17 cellular contexts compared by ENCODE assay signal in genomic region chr3:175893566-175893965, GRCh38.
DNase-seq lines count a peak whose midpoint lies in the region; ATAC-seq and TF ChIP-seq lines count a peak whose summit lies in the region.
"Had no signal": no experiment of that assay in that cellular context is flagged by ENCODE, and none has a peak within 500 bp of the region (broad histone marks: within the 10 kb centered on the region; RNA-seq: fewer than 3 reads in every experiment).

No MANE protein-coding gene starts in this region.

- H3K27me3 ChIP-seq in GM23338 (ENCODE audit: insufficient read depth) (no peaks in the 10 kb centered on the region), mesendoderm (ENCODE audit: insufficient read depth, low read length, poor library complexity) (no peaks in the 10 kb centered on the region)
- H3K27me3 ChIP-seq: BLaER1 had no signal

- no peak overlapping the region for H3K9ac ChIP-seq in mesendoderm (ENCODE audit: low read length)
- H3K9ac ChIP-seq: BLaER1 had no signal

- no peaks in the 10 kb centered on the region for H3K4me1 Mint-ChIP-seq in GM23338
- H3K4me1 Mint-ChIP-seq: CD4-positive, CD25-positive, alpha-beta regulatory T cell had no signal

- no peak overlapping the region for H3K27ac Mint-ChIP-seq in GM23338
- H3K27ac Mint-ChIP-seq: CD4-positive, CD25-positive, alpha-beta regulatory T cell; CD8-positive, alpha-beta T cell had no signal

- H3K4me3 ChIP-seq in GM23338 (no peak overlapping the region), mesendoderm (ENCODE audit: low read length) (no peak overlapping the region)
- H3K4me3 ChIP-seq: BLaER1, GM12878, HAP-1 had no signal

- no peaks in the 10 kb centered on the region for H4K20me1 ChIP-seq in GM23338 (replicated peaks; ENCODE audit: insufficient read depth)
- H4K20me1 ChIP-seq: BLaER1 had no signal

- WGBS in mesendoderm (ENCODE audit: extremely low coverage, insufficient coverage, low lambda C conversion rate): no CpG with 5 or more reads among the region's 5 CpGs

- peaks cover 2% of the 10 kb centered on the region for H3K27me3 Mint-ChIP-seq in GM23338 (ENCODE audit: insufficient read depth, low read depth, poor library complexity)
- H3K27me3 Mint-ChIP-seq: CD4-positive, CD25-positive, alpha-beta regulatory T cell had no signal

- H3K4me2 ChIP-seq in GM23338 (no peak overlapping the region), mesendoderm (ENCODE audit: low read length) (no peak overlapping the region)
- H3K4me2 ChIP-seq: BLaER1 had no signal

- no peak overlapping the region for H3K4ac ChIP-seq in mesendoderm (ENCODE audit: low read depth, low read length)

- peak overlapping the region; percentile 28; the same call in 1 of the 2 replicates for H2AFZ ChIP-seq in GM23338

- H4K8ac ChIP-seq in mesendoderm (ENCODE audit: low read depth, low read length): no peak overlapping the region

- H3K23ac ChIP-seq in mesendoderm (ENCODE audit: low read length): no peak overlapping the region

- H3K36me3 ChIP-seq in GM23338 (ENCODE audit: insufficient read depth) (no peaks in the 10 kb centered on the region), mesendoderm (ENCODE audit: control insufficient read depth, insufficient read depth, low read length) (no peaks in the 10 kb centered on the region)
- H3K36me3 ChIP-seq: BLaER1, HAP-1 had no signal

- no peak overlapping the region for H4K5ac ChIP-seq in mesendoderm (ENCODE audit: low read length)

- H2BK120ac ChIP-seq in mesendoderm (ENCODE audit: low read depth, low read length): no peak overlapping the region

- no peak for DNase-seq in GM23338 (ENCODE audit: low spot score)
- peak; percentile 87 for DNase-seq in islet precursor cell
- DNase-seq in mesendoderm: peak; percentile 49
- no peak for DNase-seq in HCEC 1CT
- DNase-seq in activated effector memory CD4-positive, alpha-beta T cell treated with anti-CD3 and anti-CD28 coated beads, Interleukin-2, amount 50 U/mL, for 16 hours: no peak
- no peak for DNase-seq in NCI-H510A treated with DMSO at 0.1 percent for 48 hours (lab: John Stamatoyannopoulos, UW)
- DNase-seq: Caco-2; CD4-positive, CD25-positive, alpha-beta regulatory T cell; CD8-positive, alpha-beta T cell; DMS153; DND-41; GDM1; GOT3 had no signal

- H3K9me3 Mint-ChIP-seq in GM23338: peaks cover 3% of the 10 kb centered on the region; the same call in 1 of the 3 replicates

- ATAC-seq in GM23338: no peak
- ATAC-seq: CD8-positive, alpha-beta T cell; GM12878 had no signal

- no peaks in the 10 kb centered on the region for H3K79me1 ChIP-seq in mesendoderm (ENCODE audit: low read length)

- no peak overlapping the region for H2BK15ac ChIP-seq in mesendoderm (replicated peaks; ENCODE audit: low read depth)

- H3K56ac ChIP-seq in mesendoderm (ENCODE audit: low read length): no peak overlapping the region

- H2BK5ac ChIP-seq in mesendoderm (ENCODE audit: low read length): no peak overlapping the region

- no peaks in the 10 kb centered on the region for H3F3A ChIP-seq in GM23338 (replicated peaks; ENCODE audit: low read depth)

- H3K4me1 ChIP-seq in GM23338 (ENCODE audit: insufficient read depth) (no peaks in the 10 kb centered on the region), mesendoderm (ENCODE audit: control insufficient read depth, low read depth, low read length) (no peaks in the 10 kb centered on the region)
- H3K4me1 ChIP-seq: BLaER1, Caco-2, HAP-1 had no signal

- H3K79me2 ChIP-seq in GM23338 (replicated peaks; ENCODE audit: insufficient read depth) (no peaks in the 10 kb centered on the region), mesendoderm (ENCODE audit: control insufficient read depth, insufficient read depth, low read length) (no peaks in the 10 kb centered on the region)

- H3K27ac ChIP-seq in GM23338 (ENCODE audit: low read depth) (no peak overlapping the region), mesendoderm (ENCODE audit: low read depth, low read length) (no peak overlapping the region)
- H3K27ac ChIP-seq: BLaER1, C4-2B had no signal

- no peaks in the 10 kb centered on the region for H3K36me3 Mint-ChIP-seq in GM23338 (ENCODE audit: low read depth)
- H3K36me3 Mint-ChIP-seq: CD4-positive, CD25-positive, alpha-beta regulatory T cell; CD8-positive, alpha-beta T cell had no signal

- no peak overlapping the region for H2AK5ac ChIP-seq in mesendoderm (ENCODE audit: low read length)

- no peak for TF ChIP-seq CTCF in GM23338 (conservative IDR thresholded peaks at IDR 0.05; ENCODE audit: low read depth in 2 of 2)

- H3K18ac ChIP-seq in mesendoderm (ENCODE audit: low read length): no peak overlapping the region

- H3K4me3 Mint-ChIP-seq in GM23338: no peak overlapping the region
- H3K4me3 Mint-ChIP-seq: CD4-positive, CD25-positive, alpha-beta regulatory T cell; CD8-positive, alpha-beta T cell had no signal

- peaks cover 7% of the 10 kb centered on the region; the same call in 1 of the 2 replicates for H3K9me2 ChIP-seq in GM23338 (ENCODE audit: insufficient read depth)

TF ChIP-seq in GM23338, 12 proteins besides CTCF, POLR2A, EP300 and RAD21:
- TF ChIP-seq ZNF331 (CRISPR knock-in tag; IDR thresholded peaks at IDR 0.05; ENCODE audit: low read depth) (no peak), NANOG (IDR thresholded peaks at IDR 0.05; ENCODE audit: borderline replicate concordance) (no peak), JUNB (IDR thresholded peaks at IDR 0.05; ENCODE audit: unreplicated experiment) (no peak), ZNF114 (CRISPR knock-in tag; IDR thresholded peaks at IDR 0.05) (no peak)
TF ChIP-seq in GM23338: peak in this region for 0.

Comparison
In these comparisons a context has a peak if more than half of its experiments do, and no peak if none do; other contexts are left out.
1. DNase-seq: peak in islet precursor cell (single experiment) and mesendoderm (single experiment); none in GM23338 (single experiment), HCEC 1CT (single experiment), activated effector memory CD4-positive, alpha-beta T cell treated with anti-CD3 and anti-CD28 coated beads, Interleukin-2, amount 50 U/mL, for 16 hours (single experiment) and NCI-H510A treated with DMSO at 0.1 percent for 48 hours (single experiment).